ENCODE assay signal across 9 cellular contexts in the genomic region with DNA sequence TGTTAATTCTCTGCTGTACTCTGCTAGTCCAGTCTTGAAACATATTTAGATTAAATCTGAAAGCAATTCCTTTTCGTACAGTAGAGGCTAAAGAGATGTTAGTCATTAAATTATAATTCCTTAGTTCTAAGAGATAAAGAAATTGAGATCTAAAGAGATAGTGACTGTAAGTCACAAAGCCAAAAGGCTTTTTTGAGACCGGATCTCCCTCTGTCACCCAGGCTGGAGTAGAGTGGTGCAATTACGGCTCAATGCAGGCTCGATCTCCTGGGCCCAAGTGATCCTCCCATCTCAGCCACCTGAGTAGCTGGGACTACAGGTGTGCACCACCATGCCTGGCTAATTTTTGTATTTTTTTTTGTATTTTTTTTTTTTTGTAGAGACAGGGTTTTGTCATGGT. TPM values are rescaled to one million over a fixed set of nuclear protein-coding genes. Genes with fewer than 3 reads are reported as not detected.
"Had no signal": no experiment of that assay in that cellular context is flagged by ENCODE, and none has a peak within 500 bp of the region (broad histone marks: within the 10 kb centered on the region; RNA-seq: fewer than 3 reads in every experiment).

No MANE protein-coding gene starts in this region.

- ATAC-seq: GM23338 had no signal

- H3K4me2 ChIP-seq: GM23338 had no signal

- FAIRE-seq: H1, H54, HTR-8/SVneo had no signal

- DNase-seq: H9, HCEC 1CT, HFFc6, KBM-7 had no signal

- H2AFZ ChIP-seq: GM23338 had no signal

- H3K4me3 ChIP-seq: GM23338 had no signal

RNA-seq across cellular contexts. Expression of gene PRG4, which starts 14.2 kb away (rescaled TPM):
- total RNA-seq: H1, IMR-90 had no signal
- polyA plus RNA-seq: H1, IMR-90 had no signal
